9 cellular contexts compared by ENCODE assay signal in the genomic region with DNA sequence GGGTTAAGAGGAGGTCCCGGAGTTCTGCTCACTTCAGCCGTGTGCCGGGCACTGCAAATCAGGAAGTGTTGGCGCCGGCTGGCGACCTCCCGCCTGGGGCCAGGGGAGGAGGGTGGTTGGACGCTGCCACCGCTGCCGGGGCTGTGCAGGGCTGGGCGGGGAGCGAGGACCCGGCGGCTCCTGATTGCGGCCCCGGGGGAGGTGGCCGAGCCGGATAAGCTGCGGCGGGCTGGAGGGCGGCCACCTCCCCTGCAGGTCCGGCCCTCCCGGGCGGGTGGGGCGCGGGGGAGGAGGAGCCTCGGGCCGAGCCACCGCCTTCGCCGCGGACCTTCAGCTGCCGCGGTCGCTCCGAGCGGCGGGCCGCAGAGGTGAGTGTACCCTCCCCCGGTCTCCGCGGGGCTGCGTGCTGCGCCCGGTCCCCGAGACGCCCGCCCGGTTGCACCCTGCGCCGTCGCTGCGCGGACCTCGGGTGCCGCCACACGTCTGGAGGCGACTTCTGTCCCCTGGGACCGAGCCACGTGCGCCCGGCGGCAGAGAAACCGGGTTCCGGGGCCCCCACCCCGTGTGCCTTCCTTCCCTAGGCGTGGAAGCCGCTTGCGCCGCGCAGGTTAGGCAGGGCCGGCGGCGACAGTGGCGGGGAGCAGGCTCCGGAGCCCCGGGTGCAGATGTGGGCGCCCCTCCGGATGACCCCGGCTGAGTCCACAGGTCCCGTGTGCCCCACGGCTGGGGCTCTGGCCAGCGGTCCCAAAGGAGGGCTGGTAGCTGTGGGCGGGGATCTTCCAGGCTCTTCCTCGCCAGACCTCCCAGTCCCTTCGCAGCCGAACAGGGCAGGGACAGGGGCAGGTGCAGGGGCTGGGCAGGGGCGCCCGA. TPM values are rescaled to one million over a fixed set of nuclear protein-coding genes. Genes with fewer than 3 reads are reported as not detected.
DNase-seq lines count a peak whose midpoint lies in the region; ATAC-seq, FAIRE-seq and TF ChIP-seq lines count a peak whose summit lies in the region.
"Had no signal": no experiment of that assay in that cellular context is flagged by ENCODE, and none has a peak within 500 bp of the region (broad histone marks: within the 10 kb centered on the region; RNA-seq: fewer than 3 reads in every experiment).

A gene with protein sequence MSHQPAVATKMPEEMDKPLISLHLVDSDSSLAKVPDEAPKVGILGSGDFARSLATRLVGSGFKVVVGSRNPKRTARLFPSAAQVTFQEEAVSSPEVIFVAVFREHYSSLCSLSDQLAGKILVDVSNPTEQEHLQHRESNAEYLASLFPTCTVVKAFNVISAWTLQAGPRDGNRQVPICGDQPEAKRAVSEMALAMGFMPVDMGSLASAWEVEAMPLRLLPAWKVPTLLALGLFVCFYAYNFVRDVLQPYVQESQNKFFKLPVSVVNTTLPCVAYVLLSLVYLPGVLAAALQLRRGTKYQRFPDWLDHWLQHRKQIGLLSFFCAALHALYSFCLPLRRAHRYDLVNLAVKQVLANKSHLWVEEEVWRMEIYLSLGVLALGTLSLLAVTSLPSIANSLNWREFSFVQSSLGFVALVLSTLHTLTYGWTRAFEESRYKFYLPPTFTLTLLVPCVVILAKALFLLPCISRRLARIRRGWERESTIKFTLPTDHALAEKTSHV (plus strand): TSS at position 314 of the 870 bp plus-strand sequence. CDS start 7,179 bp downstream, outside the sequence.

- H3K4me2 ChIP-seq in HepG2 (ENCODE audit: low read depth, low read length), result peak within 1 kb of the TSS; percentile 99

- DNase-seq in DMS79 treated with DMSO at 0.1 percent for 48 hours (lab: John Stamatoyannopoulos, UW) (peak; percentile 9), DMS79 (lab: John Stamatoyannopoulos, UW) (no peak), dermis blood vessel endothelial cell (peak; percentile 57), HepG2 (ENCODE audit: low spot score) (peak; percentile 74)

- H3K27me3 ChIP-seq in HepG2 (ENCODE audit: control insufficient read depth in 1 of 2, insufficient read depth in 2 of 2, low read length in 2 of 2) (0 out of 5 replicates have a peak, but pooled peaks cover 0 to 4% of the 10 kb centered on the region in 2 experiments), stomach smooth muscle (ENCODE audit: control insufficient read depth in 1 of 2, insufficient read depth in 2 of 2, low read length in 2 of 2) (peaks cover 6 to 14% of the 10 kb centered on the region in 2 donors)

- no peaks in the 10 kb centered on the region for H3K9me3 ChIP-seq in HepG2 (ENCODE audit: low read length)
- H3K9me3 ChIP-seq in stomach smooth muscle (ENCODE audit: control insufficient read depth in 2 of 2, low read length in 2 of 2), result no peaks in the 10 kb centered on the region

- H3K4me1 ChIP-seq in HepG2 (ENCODE audit: insufficient read depth, low read length) (peaks cover 54% of the 10 kb centered on the region), stomach smooth muscle (ENCODE audit: control insufficient read depth, insufficient read depth, low read length) (peaks cover 12% of the 10 kb centered on the region)

- BruUV-seq in HepG2 (replicated peaks; lab: Mats Ljungman, UMichigan), result no TSS peak

- peak in 1 of 2 experiments; percentile 8; a peak in 1 of 4 replicates for TF ChIP-seq EP300 in HepG2 (IDR thresholded peaks at IDR 0.05; ENCODE audit: low read depth in 2 of 2, low read length in 2 of 2)
- TF ChIP-seq EP300 in HepG2 (CRISPR knock-in tag; IDR thresholded peaks at IDR 0.05; ENCODE audit: borderline replicate concordance), result no peak

- intact Hi-C loops in HepG2 (cut with micrococcal nuclease; ENCODE audit: unreplicated experiment), result loop anchor here (2.0 kb wide), 1 partner anchor 143 kb away; a partner anchor contains a TSS

- H2AFZ ChIP-seq in HepG2 (ENCODE audit: low read length), result peak within 1 kb of the TSS; percentile 43

- TF ChIP-seq CTCF in HepG2 (CRISPR knock-in tag; IDR thresholded peaks at IDR 0.05), result 0 out of 2 replicates have a peak, but pooled peaks have one; percentile 10

- TF ChIP-seq RAD21 in HepG2 (CRISPR knock-in tag; IDR thresholded peaks at IDR 0.05), result peak; percentile 26

- FAIRE-seq in HepG2 (lab: Jason Lieb, UNC), result no peak
- FAIRE-seq: A204.1 had no signal

- ATAC-seq in GM21367 (IDR thresholded peaks at IDR 0.05; ENCODE audit: unreplicated experiment), result peak; percentile 75
- ATAC-seq in HG03558 (IDR thresholded peaks at IDR 0.05; ENCODE audit: extremely low read depth, unreplicated experiment), result peak; percentile 58
- peak; percentile 93 for ATAC-seq in HepG2

- H3K4me3 ChIP-seq in HepG2 (replicated peaks in 1 of 3; ENCODE audit: insufficient read depth in 1 of 3, low read depth in 2 of 3, low read length in 3 of 3) (peak within 1 kb of the TSS; percentile 71 to 87 (median 78)), stomach smooth muscle (ENCODE audit: low read length in 2 of 2) (peak within 1 kb of the TSS; percentile 50 to 74)

- no peaks in the 10 kb centered on the region for H3K79me2 ChIP-seq in HepG2 (ENCODE audit: insufficient read depth, low read length)

- no peaks in the 10 kb centered on the region for H4K20me1 ChIP-seq in HepG2 (ENCODE audit: insufficient read depth, low read length)

- TF ChIP-seq POLR2A in HepG2 (IDR thresholded peaks at IDR 0.05; ENCODE audit: insufficient read depth in 1 of 2, low read depth in 2 of 2, low read length in 2 of 2), result peak; percentile 79 to 83

- H3K36me3 ChIP-seq in HepG2 (replicated peaks in 1 of 2; ENCODE audit: control insufficient read depth in 1 of 2, insufficient read depth in 2 of 2, low read length in 2 of 2) (0 out of 5 replicates have a peak, but pooled peaks cover 0 to 4% of the 10 kb centered on the region in 2 experiments), stomach smooth muscle (ENCODE audit: control insufficient read depth in 2 of 2, insufficient read depth in 2 of 2, low read length in 2 of 2) (no peaks in the 10 kb centered on the region)

- WGBS in HepG2 (ENCODE audit: low lambda C conversion rate), result 0% methylated on average over 9 of the region's 89 CpGs

- POLR2A ChIA-PET in HepG2 (lab: Yijun Ruan, JAX), result interaction anchor here (0.7 to 1.5 kb wide), 11 partner anchors 10 to 455 kb away, joined by 3 to 6 read pairs (median 4); a partner anchor contains a TSS

- in situ Hi-C loops in HepG2 (cut with HindIII; ENCODE audit: extremely low pct_ligation_motif_present, low pct_unique_long_range_greater_than_20kb), result loop anchor here (5.0 kb wide), 2 partner anchors 39 to 259 kb away; no protein-coding TSS in a partner anchor

- peak within 1 kb of the TSS; percentile 78 for H3K9ac ChIP-seq in HepG2 (ENCODE audit: insufficient read depth, low read depth, low read length)
- H3K9ac ChIP-seq in stomach smooth muscle (ENCODE audit: low read length in 2 of 2), result peak within 1 kb of the TSS; percentile 29 to 42

- H3K27ac ChIP-seq in HepG2 (ENCODE audit: extremely low read length, insufficient read depth, low read length) (no peak within 1 kb of the TSS), stomach smooth muscle (ENCODE audit: low read length) (no peak within 1 kb of the TSS)

- CTCF ChIA-PET in HepG2 (lab: Yijun Ruan, JAX; ENCODE audit: low intra/inter-chr PET ratio, low total read pairs), result no interaction called here

TF ChIP-seq in PFSK-1, 5 proteins besides CTCF, POLR2A, EP300 and RAD21 (continues in another document):
- no peak for TF ChIP-seq FOXP2 (optimal IDR thresholded peaks at IDR 0.05; ENCODE audit: borderline replicate concordance, extremely low read depth, extremely low read length, insufficient read depth)
- TF ChIP-seq POLR2AphosphoS5 (IDR thresholded peaks at IDR 0.05; ENCODE audit: low read depth, low read length), result no peak
- TF ChIP-seq SIN3A (IDR thresholded peaks at IDR 0.05; ENCODE audit: borderline replicate concordance, insufficient read depth, low read length), result peak; percentile 31; the same call in 1 of the 2 replicates

TF ChIP-seq in HepG2, 621 proteins besides CTCF, POLR2A, EP300 and RAD21 (continues in another document):
- TF ChIP-seq, protein P1, sequence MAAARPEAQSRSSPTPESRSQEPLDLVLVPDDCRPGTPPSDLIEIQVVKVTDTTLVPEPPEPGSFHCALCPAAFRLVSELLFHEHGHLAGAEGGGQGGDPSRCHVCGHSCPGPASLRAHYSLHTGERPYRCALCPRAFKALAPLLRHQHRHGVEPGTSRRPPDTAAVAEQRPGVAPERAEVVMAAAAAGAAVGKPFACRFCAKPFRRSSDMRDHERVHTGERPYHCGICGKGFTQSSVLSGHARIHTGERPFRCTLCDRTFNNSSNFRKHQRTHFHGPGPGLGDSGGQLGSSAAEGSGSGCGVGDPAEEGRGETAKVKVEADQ (CRISPR knock-in tag; IDR thresholded peaks at IDR 0.05; ENCODE audit: borderline replicate concordance), result 0 out of 2 replicates have a peak, but pooled peaks have one; percentile 13
- TF ChIP-seq AKAP8 (CRISPR knock-in tag; IDR thresholded peaks at IDR 0.05), result no peak

RNA-seq across cellular contexts. Expression of the gene that starts here (rescaled TPM):
- polyA plus RNA-seq in PFSK-1 (2012; ENCODE audit: insufficient read length, low read depth), result 31.1 TPM
- total RNA-seq in dermis blood vessel endothelial cell, result 3.9 and 7.9 TPM in 2 replicates
- 12.8 and 21.1 TPM in 2 replicates for total RNA-seq in HepG2 (2016; rRNA removed; fragmentation: Illumina TruSeq; extraction: Trizol)
- 1.9 and 2.5 TPM in 2 replicates for total RNA-seq in HepG2 (2016; cell fraction: cytosol; rRNA removed; fragmentation: Illumina TruSeq; extraction: Trizol; ENCODE audit: low read depth)
- 12.1 and 21.6 TPM in 2 replicates for total RNA-seq in HepG2 (2016; cell fraction: insoluble cytoplasmic fraction; rRNA removed; fragmentation: Illumina TruSeq; extraction: Trizol)
- 8.0 and 8.1 TPM in 2 replicates for total RNA-seq in HepG2 (2016; cell fraction: membrane; rRNA removed; fragmentation: Illumina TruSeq; extraction: Trizol)
- total RNA-seq in HepG2 (2016; cell fraction: nucleus; rRNA removed; fragmentation: Illumina TruSeq; extraction: Trizol), result 23.7 and 29.0 TPM in 2 replicates
- polyA plus RNA-seq in HepG2 (2011; rRNA removed), result 7.3 and 10.2 TPM in 2 replicates
- 4.5 and 5.9 TPM in 2 replicates for polyA plus RNA-seq in HepG2 (2011; cell fraction: cytosol; rRNA removed)
- 20.0 and 20.1 TPM in 2 replicates for polyA plus RNA-seq in HepG2 (2011; cell fraction: nucleus; rRNA removed)
- polyA plus RNA-seq in HepG2 (2012), result 7.0 and 9.7 TPM in 2 replicates
- 2.3 TPM in 2 replicates for polyA plus RNA-seq in HepG2 (2016; cell fraction: cytosol; fragmentation: Illumina TruSeq; extraction: Trizol; ENCODE audit: low read depth)
- 11.0 and 14.2 TPM in 2 replicates for polyA plus RNA-seq in HepG2 (2016; cell fraction: insoluble cytoplasmic fraction; fragmentation: Illumina TruSeq; extraction: Trizol; ENCODE audit: low read depth)
- 4.7 and 6.6 TPM in 2 replicates for polyA plus RNA-seq in HepG2 (2016; cell fraction: membrane; fragmentation: Illumina TruSeq; extraction: Trizol; ENCODE audit: low read depth)
- polyA plus RNA-seq in HepG2 (2016; cell fraction: nucleus; fragmentation: Illumina TruSeq; extraction: Trizol; ENCODE audit: insufficient read depth, low read depth), result 46.6 and 48.2 TPM in 2 replicates
- 14.5 and 38.6 TPM in 2 replicates for polyA minus RNA-seq in HepG2 (2011; rRNA and poly(A)+ RNA removed; ENCODE audit: low replicate concordance)
- 10.7 and 11.0 TPM in 2 replicates for polyA minus RNA-seq in HepG2 (2011; cell fraction: cytosol; rRNA and poly(A)+ RNA removed)
- polyA minus RNA-seq in HepG2 (2011; cell fraction: nucleus; rRNA and poly(A)+ RNA removed), result 5.8 and 7.5 TPM in 2 replicates
